In genomic region chr17:43892672-43892975, GRCh38 we compare ENCODE assay signal across 1 cellular context.
TF ChIP-seq lines count a peak whose summit lies in the region.

No MANE protein-coding gene starts in this region.

TF ChIP-seq in GM23338, 12 proteins besides CTCF, POLR2A, EP300 and RAD21 (continued from another document):
- no peak for TF ChIP-seq REST (IDR thresholded peaks at IDR 0.05; ENCODE audit: unreplicated experiment)
- no peak for TF ChIP-seq STAT1 (IDR thresholded peaks at IDR 0.05; ENCODE audit: unreplicated experiment)
- TF ChIP-seq POLR2AphosphoS5 (IDR thresholded peaks at IDR 0.05; ENCODE audit: low read depth): no peak
- TF ChIP-seq EZH2 (IDR thresholded peaks at IDR 0.05; ENCODE audit: low read depth, unreplicated experiment): no peak
- TF ChIP-seq CREB1 (CRISPR knock-in tag; IDR thresholded peaks at IDR 0.05; ENCODE audit: low read depth): no peak
- no peak for TF ChIP-seq ETS1 (IDR thresholded peaks at IDR 0.05)
- TF ChIP-seq ZNF462 (CRISPR knock-in tag; IDR thresholded peaks at IDR 0.05): no peak
- no peak for TF ChIP-seq ZNF114 (CRISPR knock-in tag; IDR thresholded peaks at IDR 0.05)
- no peak for TF ChIP-seq ZNF331 (CRISPR knock-in tag; IDR thresholded peaks at IDR 0.05; ENCODE audit: low read depth)
- no peak for TF ChIP-seq NANOG (IDR thresholded peaks at IDR 0.05; ENCODE audit: borderline replicate concordance)
- TF ChIP-seq JUNB (IDR thresholded peaks at IDR 0.05; ENCODE audit: unreplicated experiment): no peak
TF ChIP-seq in GM23338: peak in this region for 0.
